26 cellular contexts compared by ENCODE assay signal in genomic region chr6:129608886-129609540, GRCh38.
A peak's percentile ranks its signal among the peaks of the same experiment; 100 is the strongest.
DNase-seq lines count a peak whose midpoint lies in the region; ATAC-seq, FAIRE-seq and TF ChIP-seq lines count a peak whose summit lies in the region.
"Had no signal": no experiment of that assay in that cellular context is flagged by ENCODE, and none has a peak within 500 bp of the region (broad histone marks: within the 10 kb centered on the region; RNA-seq: fewer than 3 reads in every experiment).

No MANE protein-coding gene starts in this region.

- no peak for TF ChIP-seq EP300 in K562 (IDR thresholded peaks at IDR 0.05; ENCODE audit: low read length)

- peaks cover 23% of the 10 kb centered on the region for H3K4me1 Mint-ChIP-seq in activated T-cell treated with anti-CD3 and anti-CD28 coated beads, Interleukin-2, amount 50 U/mL, for 72 hours (ENCODE audit: low read depth)
- H3K4me1 Mint-ChIP-seq: immature natural killer cell, neural progenitor cell had no signal

- WGBS in K562 (ENCODE audit: insufficient coverage, low coverage, missing lambda C conversion rate): 70% methylated on average over 3 of the region's 3 CpGs

- peak; percentile 10 for DNase-seq in NCI-H82 (lab: John Stamatoyannopoulos, UW)
- DNase-seq in NCI-H82 treated with DMSO at 0.1 percent for 48 hours (lab: John Stamatoyannopoulos, UW; ENCODE audit: unreplicated experiment): no peak
- peak; percentile 90 for DNase-seq in NCI-H524 treated with DMSO at 0.1 percent for 48 hours (lab: John Stamatoyannopoulos, UW)
- no peak for DNase-seq in K562 (ENCODE audit: extremely low read depth in 1 of 4, low spot score in 3 of 4)
- no peak for DNase-seq in GM19238 (ENCODE audit: insufficient read length, low spot score)
- no peak for DNase-seq in activated T-cell treated with anti-CD3 and anti-CD28 coated beads, Interleukin-2, amount 50 U/mL, for 72 hours
- DNase-seq: 8988T; cortex of kidney; immature natural killer cell; IMR-90; left ventricle myocardium superior; mucosa of descending colon; NCI-H187 treated with DMSO at 0.1 percent for 48 hours; NCI-H226; psoas muscle; stimulated activated CD4-positive, alpha-beta T cell treated with anti-CD3 and anti-CD28 coated beads, Interleukin-4, amount 100 ng/mL, for 4 hours; stomach had no signal

- ATAC-seq in K562 (no peak), HG03159 (IDR thresholded peaks at IDR 0.05; ENCODE audit: unreplicated experiment) (no peak)
- no peak for ATAC-seq in activated T-cell treated with anti-CD3 and anti-CD28 coated beads, Interleukin-2, amount 50 U/mL, for 72 hours (replicated peaks in 1 of 2)
- ATAC-seq: mucosa of descending colon had no signal

- no peaks in the 10 kb centered on the region for H3K4me1 ChIP-seq in K562 (replicated peaks in 1 of 2; ENCODE audit: control insufficient read depth in 2 of 2, insufficient read depth in 2 of 2, low read length in 2 of 2)
- H3K4me1 ChIP-seq in skeletal muscle tissue (ENCODE audit: control insufficient read depth in 3 of 3, insufficient read depth in 3 of 3, low read length in 3 of 3): peaks cover 4 to 12% (median 8%) of the 10 kb centered on the region in 3 donors
- H3K4me1 ChIP-seq: BLaER1 had no signal

- no peaks in the 10 kb centered on the region for H3K36me3 Mint-ChIP-seq in activated T-cell treated with anti-CD3 and anti-CD28 coated beads, Interleukin-2, amount 50 U/mL, for 72 hours (ENCODE audit: insufficient read depth in 2 of 2)
- H3K36me3 Mint-ChIP-seq: type B pancreatic cell had no signal

- H2AFZ ChIP-seq in K562 (ENCODE audit: low read depth, low read length): no peak overlapping the region
- H2AFZ ChIP-seq: neural progenitor cell had no signal

- H3K27me3 ChIP-seq in K562 (ENCODE audit: control insufficient read depth in 2 of 2, insufficient read depth in 2 of 2, low read length in 2 of 2): no peaks in the 10 kb centered on the region
- no peaks in the 10 kb centered on the region for H3K27me3 ChIP-seq in skeletal muscle tissue (ENCODE audit: control insufficient read depth in 3 of 3, insufficient read depth in 3 of 3, low read length in 3 of 3)
- H3K27me3 ChIP-seq: BLaER1, neural progenitor cell, stomach had no signal

- H3K9me3 ChIP-seq in K562 (replicated peaks; ENCODE audit: control insufficient read depth, insufficient read depth, low read depth, low read length) (no peaks in the 10 kb centered on the region), skeletal muscle tissue (ENCODE audit: control insufficient read depth in 3 of 3, low read length in 3 of 3) (no peaks in the 10 kb centered on the region)
- H3K9me3 ChIP-seq: BLaER1, mucosa of descending colon, psoas muscle, stomach had no signal

- H3K36me3 ChIP-seq in K562 (ENCODE audit: control insufficient read depth, insufficient read depth, low read length) (peaks cover 31% of the 10 kb centered on the region; the same call in 2 of the 3 replicates), skeletal muscle tissue (ENCODE audit: control insufficient read depth in 3 of 3, insufficient read depth in 3 of 3, low read length in 3 of 3) (peaks cover 0 to 15% (median 0%) of the 10 kb centered on the region in 3 donors)
- H3K36me3 ChIP-seq: BLaER1, neural progenitor cell had no signal

- CTCF ChIA-PET in K562 (lab: Yijun Ruan, JAX; ENCODE audit: low intra/inter-chr PET ratio): no interaction called here

- no peak for FAIRE-seq in K562 (lab: Jason Lieb, UNC)
- FAIRE-seq: endothelial cell of umbilical vein, GM18507 had no signal

- no peak overlapping the region for H3K4me2 ChIP-seq in K562 (ENCODE audit: insufficient read depth, low read length)
- H3K4me2 ChIP-seq: BLaER1, neural progenitor cell had no signal

- H3K9me3 Mint-ChIP-seq in activated T-cell treated with anti-CD3 and anti-CD28 coated beads, Interleukin-2, amount 50 U/mL, for 72 hours: no peaks in the 10 kb centered on the region
- H3K9me3 Mint-ChIP-seq: activated T-helper 1 cell treated with anti-CD3 and anti-CD28 coated beads, Interleukin-12 subunit alpha, Interleukin-12 subunit beta, Interleukin-2, Interleukin-4 antibody, amounts not matched to agents 30 ng/mL and 10 ng/mL and 1 ng/mL, durations not matched to agents 14 hours and 24 hours and 36 hours; immature natural killer cell; neural progenitor cell; type B pancreatic cell had no signal

- H3K9ac ChIP-seq in K562 (ENCODE audit: insufficient read depth in 1 of 2, low read depth in 2 of 2, low read length in 2 of 2) (no peak overlapping the region), skeletal muscle tissue (ENCODE audit: low read depth in 1 of 3, low read length in 3 of 3) (no peak overlapping the region)
- H3K9ac ChIP-seq: BLaER1, neural progenitor cell had no signal

- no peak overlapping the region for H3K27ac Mint-ChIP-seq in activated T-cell treated with anti-CD3 and anti-CD28 coated beads, Interleukin-2, amount 50 U/mL, for 72 hours
- H3K27ac Mint-ChIP-seq: activated T-helper 1 cell treated with anti-CD3 and anti-CD28 coated beads, Interleukin-12 subunit alpha, Interleukin-12 subunit beta, Interleukin-2, Interleukin-4 antibody, amounts not matched to agents 30 ng/mL and 10 ng/mL and 1 ng/mL, durations not matched to agents 14 hours and 24 hours and 36 hours; immature natural killer cell; neural progenitor cell; type B pancreatic cell had no signal

- TF ChIP-seq RAD21 in K562 (CRISPR knock-in tag; conservative IDR thresholded peaks at IDR 0.05 in 1 of 2, IDR thresholded peaks at IDR 0.05 in 1 of 2): no peak

- no peak overlapping the region for H3K4me3 Mint-ChIP-seq in activated T-cell treated with anti-CD3 and anti-CD28 coated beads, Interleukin-2, amount 50 U/mL, for 72 hours
- H3K4me3 Mint-ChIP-seq: activated T-helper 1 cell treated with anti-CD3 and anti-CD28 coated beads, Interleukin-12 subunit alpha, Interleukin-12 subunit beta, Interleukin-2, Interleukin-4 antibody, amounts not matched to agents 30 ng/mL and 10 ng/mL and 1 ng/mL, durations not matched to agents 14 hours and 24 hours and 36 hours; immature natural killer cell; neural progenitor cell; type B pancreatic cell had no signal

- no peak overlapping the region for H3K4me3 ChIP-seq in K562
- no peak overlapping the region for H3K4me3 ChIP-seq in skeletal muscle tissue (ENCODE audit: low read length in 3 of 3)
- H3K4me3 ChIP-seq: BLaER1, mucosa of descending colon, neural progenitor cell, psoas muscle, stomach had no signal

- no peaks in the 10 kb centered on the region for H4K20me1 ChIP-seq in K562 (replicated peaks; ENCODE audit: control insufficient read depth, insufficient read depth, low read length)
- H4K20me1 ChIP-seq: BLaER1 had no signal

- TF ChIP-seq POLR2A in K562 (conservative IDR thresholded peaks at IDR 0.05): no peak

- TF ChIP-seq CTCF in K562 (IDR thresholded peaks at IDR 0.05 in 2 of 3, conservative IDR thresholded peaks at IDR 0.05 in 1 of 3; ENCODE audit: insufficient read depth in 2 of 3, low read depth in 1 of 3, low read length in 3 of 3): no peak

- POLR2A ChIA-PET in K562 (lab: Yijun Ruan, JAX): interaction anchor here (0.7 to 1.3 kb wide), 3 partner anchors 9 to 29 kb away, joined by 3 read pairs; no protein-coding TSS in a partner anchor

- intact Hi-C loops in K562 (cut with micrococcal nuclease): no loop called here

- in situ Hi-C loops in K562 (cut with MboI): no loop called here

- H3K9me1 ChIP-seq in K562 (ENCODE audit: control insufficient read depth, insufficient read depth, low read length): no peaks in the 10 kb centered on the region

- no peaks in the 10 kb centered on the region for H3K79me2 ChIP-seq in K562 (ENCODE audit: control insufficient read depth, insufficient read depth, low read length)

- no peaks in the 10 kb centered on the region for H3K27me3 Mint-ChIP-seq in activated T-cell treated with anti-CD3 and anti-CD28 coated beads, Interleukin-2, amount 50 U/mL, for 72 hours (ENCODE audit: low read depth)
- H3K27me3 Mint-ChIP-seq: type B pancreatic cell had no signal

- no peak overlapping the region for H3K27ac ChIP-seq in K562 (ENCODE audit: extremely low read depth, low read depth, low read length)
- H3K27ac ChIP-seq in skeletal muscle tissue (ENCODE audit: low read depth, low read length): peak overlapping the region; percentile 8
- H3K27ac ChIP-seq: BLaER1, HL-60, neural progenitor cell, psoas muscle, stomach had no signal

- BruUV-seq in K562 (replicated peaks; lab: Mats Ljungman, UMichigan): no TSS peak

TF ChIP-seq in K562, 482 proteins besides CTCF, POLR2A, EP300 and RAD21:
- TF ChIP-seq ADNP (tag; IDR thresholded peaks at IDR 0.05) (no peak), HNRNPK (IDR thresholded peaks at IDR 0.05; ENCODE audit: low read depth, low read length, poor library complexity, severe bottlenecking) (peak; percentile 75), PCBP2 (IDR thresholded peaks at IDR 0.05; ENCODE audit: low read depth, low read length, poor library complexity, severe bottlenecking) (peak; percentile 73), SIN3A (IDR thresholded peaks at IDR 0.05; ENCODE audit: borderline replicate concordance in 2 of 2, control insufficient read depth in 1 of 2, low read depth in 2 of 2, low read length in 2 of 2) (no peak)

Comparison
In these comparisons a context has a peak if more than half of its experiments do, and no peak if none do; other contexts are left out.
1. DNase-seq: peak in NCI-H82 (single experiment) and NCI-H524 treated with DMSO at 0.1 percent for 48 hours (single experiment); none in NCI-H82 treated with DMSO at 0.1 percent for 48 hours (single experiment), K562 (0 of 4), GM19238 (single experiment) and activated T-cell treated with anti-CD3 and anti-CD28 coated beads, Interleukin-2, amount 50 U/mL, for 72 hours (0 of 2).